Comparison of ENCODE assay signal across 9 cellular contexts in genomic region chr17:77088455-77089117, GRCh38. TPM values are rescaled to one million over a fixed set of nuclear protein-coding genes. Genes with fewer than 3 reads are reported as not detected.
DNase-seq lines count a peak whose midpoint lies in the region; ATAC-seq, FAIRE-seq and TF ChIP-seq lines count a peak whose summit lies in the region.
"Had no signal": no experiment of that assay in that cellular context is flagged by ENCODE, and none has a peak within 500 bp of the region (broad histone marks: within the 10 kb centered on the region; RNA-seq: fewer than 3 reads in every experiment).

No MANE protein-coding gene starts in this region.

- ATAC-seq in GM19025 (IDR thresholded peaks at IDR 0.05; ENCODE audit: low read depth, unreplicated experiment), result peak; percentile 79
- peak; percentile 80 for ATAC-seq in HG03342 (IDR thresholded peaks at IDR 0.05; ENCODE audit: unreplicated experiment)
- ATAC-seq in central memory CD8-positive, alpha-beta T cell (replicated peaks; ENCODE audit: extremely low read depth, poor library complexity, severe bottlenecking), result peak; percentile 93

- peak overlapping the region; percentile 90 for H3K27ac Mint-ChIP-seq in central memory CD8-positive, alpha-beta T cell (ENCODE audit: low read depth)

- H3K4me3 ChIP-seq in keratinocyte (ENCODE audit: control insufficient read depth in 2 of 3, extremely low read depth in 1 of 3, insufficient read depth in 2 of 3, low read depth in 1 of 3, low read length in 3 of 3), result peak overlapping the region; percentile 67 to 94 (median 84)

- H3K4me2 ChIP-seq in keratinocyte (ENCODE audit: control insufficient read depth, extremely low read depth, insufficient read depth, low read depth, low read length), result peak overlapping the region; percentile 98

- peak; percentile 57 to 89 (median 58) for TF ChIP-seq CTCF in keratinocyte (optimal IDR thresholded peaks at IDR 0.05 in 1 of 3, IDR thresholded peaks at IDR 0.05 in 1 of 3, conservative IDR thresholded peaks at IDR 0.05 in 1 of 3; ENCODE audit: extremely low read depth in 1 of 3, insufficient read depth in 2 of 3, low read length in 3 of 3)

- H3K4me3 Mint-ChIP-seq in central memory CD8-positive, alpha-beta T cell, result peak overlapping the region; percentile 83

- H3K36me3 Mint-ChIP-seq in central memory CD8-positive, alpha-beta T cell (ENCODE audit: insufficient read depth), result peaks cover 41% of the 10 kb centered on the region

- H3K27me3 Mint-ChIP-seq in central memory CD8-positive, alpha-beta T cell, result no peaks in the 10 kb centered on the region

- H2AFZ ChIP-seq in keratinocyte (ENCODE audit: control insufficient read depth, low read length), result peak overlapping the region; percentile 95

- H3K9me1 ChIP-seq in keratinocyte (ENCODE audit: control insufficient read depth, extremely low read depth, insufficient read depth, low read length), result no peaks in the 10 kb centered on the region

- dilution Hi-C loops in keratinocyte (cut with MboI; ENCODE audit: extremely low pct_ligation_motif_present, low sequenced_read_pairs), result no loop called here

- H3K27me3 ChIP-seq in keratinocyte (ENCODE audit: control insufficient read depth, extremely low read depth, insufficient read depth, low read length), result no peaks in the 10 kb centered on the region

- H3K36me3 ChIP-seq in keratinocyte (ENCODE audit: control insufficient read depth in 2 of 2, extremely low read depth in 1 of 2, insufficient read depth in 2 of 2, low read length in 2 of 2), result peaks cover 13 to 22% of the 10 kb centered on the region in 2 experiments

- peak; percentile 81 for FAIRE-seq in keratinocyte (lab: Jason Lieb, UNC)
- FAIRE-seq: endometrium had no signal

- peaks cover 38% of the 10 kb centered on the region for H3K4me1 Mint-ChIP-seq in central memory CD8-positive, alpha-beta T cell

- peaks cover 38% of the 10 kb centered on the region for H3K79me2 ChIP-seq in keratinocyte (ENCODE audit: control insufficient read depth, insufficient read depth, low read length)

- H3K27ac ChIP-seq in keratinocyte (ENCODE audit: control insufficient read depth, insufficient read depth, low read length), result peak overlapping the region; percentile 90

- peak; percentile 83 to 89 for DNase-seq in AML-193 (lab: John Stamatoyannopoulos, UW)
- DNase-seq in NCI-H345 (lab: John Stamatoyannopoulos, UW), result peak; percentile 96
- DNase-seq in activated CD4-positive, CD25-positive, alpha-beta regulatory T cell treated with anti-CD3 and anti-CD28 coated beads, Interleukin-2, amount 50 U/mL, for 16 hours (ENCODE audit: low read depth, low spot score), result peak; percentile 84
- peak; percentile 73 for DNase-seq in central memory CD8-positive, alpha-beta T cell (ENCODE audit: low spot score in 2 of 2)
- peak; percentile 84 for DNase-seq in keratinocyte (ENCODE audit: low read depth, low spot score)
- DNase-seq in stimulated activated CD4-positive, alpha-beta T cell treated with anti-CD3 and anti-CD28 coated beads, Interleukin-12 subunit alpha, Interleukin-12 subunit beta, amount 100 ng/mL, for 48 hours (ENCODE audit: low read depth in 2 of 3, low spot score in 1 of 3), result peak; percentile 75 to 83 (median 82)

- no peaks in the 10 kb centered on the region for H3K9me3 ChIP-seq in keratinocyte (ENCODE audit: control insufficient read depth, low read depth, low read length)

- no peaks in the 10 kb centered on the region for H4K20me1 ChIP-seq in keratinocyte (ENCODE audit: control insufficient read depth, extremely low read depth, insufficient read depth, low read length)

- H3K9ac ChIP-seq in keratinocyte (ENCODE audit: control insufficient read depth, extremely low read depth, insufficient read depth, low read length), result peak overlapping the region; percentile 95

- peaks cover 18% of the 10 kb centered on the region for H3K4me1 ChIP-seq in keratinocyte (ENCODE audit: control insufficient read depth, extremely low read depth, insufficient read depth, low read length)

- no peaks in the 10 kb centered on the region for H3K9me3 Mint-ChIP-seq in central memory CD8-positive, alpha-beta T cell

RNA-seq across cellular contexts. Expression of gene SEC14L1, which starts 52.2 kb away (rescaled TPM):
- polyA plus RNA-seq in keratinocyte, result 20.1 to 44.6 TPM (median 35.6 TPM) in 3 replicates
- polyA plus RNA-seq in keratinocyte (2011; ENCODE audit: low read depth), result 114 TPM
- 38.6 and 56.2 TPM in 2 replicates for polyA plus RNA-seq in keratinocyte (2011; cell fraction: cytosol; rRNA removed)
- 55.1 and 64.2 TPM in 2 replicates for polyA plus RNA-seq in keratinocyte (2011; cell fraction: nucleus; rRNA removed)
- 40.0 and 57.5 TPM in 2 replicates for polyA plus RNA-seq in keratinocyte (2012; ENCODE audit: low replicate concordance)
- 32.6 to 43.9 TPM (median 43.7 TPM) in 3 replicates for polyA minus RNA-seq in keratinocyte
- polyA minus RNA-seq in keratinocyte (2011; cell fraction: cytosol; rRNA and poly(A)+ RNA removed), result 58.9 TPM
- 34.9 and 68.3 TPM in 2 replicates for polyA minus RNA-seq in keratinocyte (2011; cell fraction: nucleus; rRNA and poly(A)+ RNA removed)

Comparison
In these comparisons a context has a peak if more than half of its experiments do, and no peak if none do; other contexts are left out.
1. Peak in every context shown above with its lines: DNase-seq, ATAC-seq, H3K4me3 ChIP-seq and H3K27ac ChIP-seq.